ENCODE assay signal across 1 cellular context in the genomic region with DNA sequence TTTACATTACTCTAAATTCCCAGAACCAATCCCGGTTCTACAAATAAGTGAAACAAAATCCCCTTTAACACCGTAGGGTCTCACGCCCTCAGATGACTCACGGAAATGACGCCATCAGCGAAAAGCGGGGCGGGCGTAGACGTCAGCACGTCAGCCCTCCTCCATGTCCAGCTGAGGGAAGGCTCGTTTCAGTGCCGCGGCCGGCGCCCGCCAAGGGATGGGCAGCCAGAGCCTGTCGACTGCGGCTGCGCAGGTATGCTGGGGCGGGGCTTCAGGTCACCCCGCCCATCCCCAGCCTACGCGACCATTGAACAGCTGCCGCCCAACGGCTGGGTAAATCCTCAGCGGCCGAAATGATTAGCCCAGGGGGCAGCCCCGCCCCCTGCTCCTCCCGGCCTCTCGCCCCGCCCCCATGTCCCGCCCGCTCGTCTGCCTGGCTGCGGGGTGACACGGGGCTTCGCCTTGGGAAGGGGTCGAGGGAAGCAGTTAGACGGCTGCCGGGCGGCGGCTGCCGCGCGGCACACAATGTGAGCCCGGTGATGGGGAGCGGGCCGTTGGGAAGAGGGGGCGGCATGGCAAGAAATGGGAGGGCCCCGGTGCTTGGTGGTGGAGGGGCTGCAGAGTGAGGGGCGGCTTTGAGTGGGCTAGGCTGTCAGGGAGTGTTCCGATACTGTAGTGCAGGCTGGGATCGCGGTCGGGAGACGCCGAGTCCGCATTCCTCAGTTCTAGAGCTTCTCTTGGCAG.
TF ChIP-seq lines count a peak whose summit lies in the region.

A gene (plus strand): TSS at position 420 of the 744 bp plus-strand sequence. CDS start 1,510 bp downstream, outside the sequence.

TF ChIP-seq in K562, 482 proteins besides CTCF, POLR2A, EP300 and RAD21 (continued from another document and continues in another):
- no peak for TF ChIP-seq PRMT5 (CRISPR knock-in tag; IDR thresholded peaks at IDR 0.05)
- no peak for TF ChIP-seq FOXA3 (CRISPR knock-in tag; conservative IDR thresholded peaks at IDR 0.05 in 1 of 2, IDR thresholded peaks at IDR 0.05 in 1 of 2)
- TF ChIP-seq, protein P1, sequence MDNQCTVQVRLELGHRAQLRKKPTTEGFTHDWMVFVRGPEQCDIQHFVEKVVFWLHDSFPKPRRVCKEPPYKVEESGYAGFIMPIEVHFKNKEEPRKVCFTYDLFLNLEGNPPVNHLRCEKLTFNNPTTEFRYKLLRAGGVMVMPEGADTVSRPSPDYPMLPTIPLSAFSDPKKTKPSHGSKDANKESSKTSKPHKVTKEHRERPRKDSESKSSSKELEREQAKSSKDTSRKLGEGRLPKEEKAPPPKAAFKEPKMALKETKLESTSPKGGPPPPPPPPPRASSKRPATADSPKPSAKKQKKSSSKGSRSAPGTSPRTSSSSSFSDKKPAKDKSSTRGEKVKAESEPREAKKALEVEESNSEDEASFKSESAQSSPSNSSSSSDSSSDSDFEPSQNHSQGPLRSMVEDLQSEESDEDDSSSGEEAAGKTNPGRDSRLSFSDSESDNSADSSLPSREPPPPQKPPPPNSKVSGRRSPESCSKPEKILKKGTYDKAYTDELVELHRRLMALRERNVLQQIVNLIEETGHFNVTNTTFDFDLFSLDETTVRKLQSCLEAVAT (IDR thresholded peaks at IDR 0.05), result 0 out of 4 replicates have a peak, but pooled peaks of 1 of the 2 experiments have one; percentile 38
- TF ChIP-seq, protein P2, sequence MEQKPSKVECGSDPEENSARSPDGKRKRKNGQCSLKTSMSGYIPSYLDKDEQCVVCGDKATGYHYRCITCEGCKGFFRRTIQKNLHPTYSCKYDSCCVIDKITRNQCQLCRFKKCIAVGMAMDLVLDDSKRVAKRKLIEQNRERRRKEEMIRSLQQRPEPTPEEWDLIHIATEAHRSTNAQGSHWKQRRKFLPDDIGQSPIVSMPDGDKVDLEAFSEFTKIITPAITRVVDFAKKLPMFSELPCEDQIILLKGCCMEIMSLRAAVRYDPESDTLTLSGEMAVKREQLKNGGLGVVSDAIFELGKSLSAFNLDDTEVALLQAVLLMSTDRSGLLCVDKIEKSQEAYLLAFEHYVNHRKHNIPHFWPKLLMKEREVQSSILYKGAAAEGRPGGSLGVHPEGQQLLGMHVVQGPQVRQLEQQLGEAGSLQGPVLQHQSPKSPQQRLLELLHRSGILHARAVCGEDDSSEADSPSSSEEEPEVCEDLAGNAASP (IDR thresholded peaks at IDR 0.05), result no peak
- TF ChIP-seq, protein P3, sequence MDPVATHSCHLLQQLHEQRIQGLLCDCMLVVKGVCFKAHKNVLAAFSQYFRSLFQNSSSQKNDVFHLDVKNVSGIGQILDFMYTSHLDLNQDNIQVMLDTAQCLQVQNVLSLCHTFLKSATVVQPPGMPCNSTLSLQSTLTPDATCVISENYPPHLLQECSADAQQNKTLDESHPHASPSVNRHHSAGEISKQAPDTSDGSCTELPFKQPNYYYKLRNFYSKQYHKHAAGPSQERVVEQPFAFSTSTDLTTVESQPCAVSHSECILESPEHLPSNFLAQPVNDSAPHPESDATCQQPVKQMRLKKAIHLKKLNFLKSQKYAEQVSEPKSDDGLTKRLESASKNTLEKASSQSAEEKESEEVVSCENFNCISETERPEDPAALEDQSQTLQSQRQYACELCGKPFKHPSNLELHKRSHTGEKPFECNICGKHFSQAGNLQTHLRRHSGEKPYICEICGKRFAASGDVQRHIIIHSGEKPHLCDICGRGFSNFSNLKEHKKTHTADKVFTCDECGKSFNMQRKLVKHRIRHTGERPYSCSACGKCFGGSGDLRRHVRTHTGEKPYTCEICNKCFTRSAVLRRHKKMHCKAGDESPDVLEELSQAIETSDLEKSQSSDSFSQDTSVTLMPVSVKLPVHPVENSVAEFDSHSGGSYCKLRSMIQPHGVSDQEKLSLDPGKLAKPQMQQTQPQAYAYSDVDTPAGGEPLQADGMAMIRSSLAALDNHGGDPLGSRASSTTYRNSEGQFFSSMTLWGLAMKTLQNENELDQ (CRISPR knock-in tag; IDR thresholded peaks at IDR 0.05; ENCODE audit: borderline replicate concordance), result no peak
- TF ChIP-seq, protein P4, sequence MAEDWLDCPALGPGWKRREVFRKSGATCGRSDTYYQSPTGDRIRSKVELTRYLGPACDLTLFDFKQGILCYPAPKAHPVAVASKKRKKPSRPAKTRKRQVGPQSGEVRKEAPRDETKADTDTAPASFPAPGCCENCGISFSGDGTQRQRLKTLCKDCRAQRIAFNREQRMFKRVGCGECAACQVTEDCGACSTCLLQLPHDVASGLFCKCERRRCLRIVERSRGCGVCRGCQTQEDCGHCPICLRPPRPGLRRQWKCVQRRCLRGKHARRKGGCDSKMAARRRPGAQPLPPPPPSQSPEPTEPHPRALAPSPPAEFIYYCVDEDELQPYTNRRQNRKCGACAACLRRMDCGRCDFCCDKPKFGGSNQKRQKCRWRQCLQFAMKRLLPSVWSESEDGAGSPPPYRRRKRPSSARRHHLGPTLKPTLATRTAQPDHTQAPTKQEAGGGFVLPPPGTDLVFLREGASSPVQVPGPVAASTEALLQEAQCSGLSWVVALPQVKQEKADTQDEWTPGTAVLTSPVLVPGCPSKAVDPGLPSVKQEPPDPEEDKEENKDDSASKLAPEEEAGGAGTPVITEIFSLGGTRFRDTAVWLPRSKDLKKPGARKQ (CRISPR knock-in tag; IDR thresholded peaks at IDR 0.05), result no peak
- TF ChIP-seq DIDO1 (tag; IDR thresholded peaks at IDR 0.05; ENCODE audit: low read depth), result no peak
- TF ChIP-seq, protein P5, sequence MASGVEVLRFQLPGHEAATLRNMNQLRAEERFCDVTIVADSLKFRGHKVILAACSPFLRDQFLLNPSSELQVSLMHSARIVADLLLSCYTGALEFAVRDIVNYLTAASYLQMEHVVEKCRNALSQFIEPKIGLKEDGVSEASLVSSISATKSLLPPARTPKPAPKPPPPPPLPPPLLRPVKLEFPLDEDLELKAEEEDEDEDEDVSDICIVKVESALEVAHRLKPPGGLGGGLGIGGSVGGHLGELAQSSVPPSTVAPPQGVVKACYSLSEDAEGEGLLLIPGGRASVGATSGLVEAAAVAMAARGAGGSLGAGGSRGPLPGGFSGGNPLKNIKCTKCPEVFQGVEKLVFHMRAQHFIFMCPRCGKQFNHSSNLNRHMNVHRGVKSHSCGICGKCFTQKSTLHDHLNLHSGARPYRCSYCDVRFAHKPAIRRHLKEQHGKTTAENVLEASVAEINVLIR (CRISPR knock-in tag; IDR thresholded peaks at IDR 0.05), result peak; percentile 86
- no peak for TF ChIP-seq ILF3 (IDR thresholded peaks at IDR 0.05; ENCODE audit: borderline replicate concordance)
- TF ChIP-seq BCL6 (CRISPR knock-in tag; IDR thresholded peaks at IDR 0.05), result no peak
- TF ChIP-seq GABPA (tag; conservative IDR thresholded peaks at IDR 0.05; ENCODE audit: low read depth), result peak; percentile 86
- TF ChIP-seq RBM22 (IDR thresholded peaks at IDR 0.05; ENCODE audit: low read depth, low read length, poor library complexity, severe bottlenecking), result no peak
- TF ChIP-seq FOXJ2 (tag; IDR thresholded peaks at IDR 0.05), result no peak
- no peak for TF ChIP-seq ZNF311 (CRISPR knock-in tag; IDR thresholded peaks at IDR 0.05)
- no peak for TF ChIP-seq ZNF133 (CRISPR knock-in tag; IDR thresholded peaks at IDR 0.05)
- no peak for TF ChIP-seq GTF2E2 (tag; IDR thresholded peaks at IDR 0.05)
- TF ChIP-seq ZFPM2 (CRISPR knock-in tag; IDR thresholded peaks at IDR 0.05), result no peak
- no peak for TF ChIP-seq ZNF165 (CRISPR knock-in tag; IDR thresholded peaks at IDR 0.05; ENCODE audit: borderline replicate concordance)
- no peak for TF ChIP-seq BRD4 (IDR thresholded peaks at IDR 0.05)
- TF ChIP-seq SREBF2 (CRISPR knock-in tag; IDR thresholded peaks at IDR 0.05), result no peak
- TF ChIP-seq CC2D1A (IDR thresholded peaks at IDR 0.05), result no peak
- peak; percentile 82 for TF ChIP-seq RBFOX2 (IDR thresholded peaks at IDR 0.05; ENCODE audit: low read depth, low read length)
- TF ChIP-seq SMARCC2 (IDR thresholded peaks at IDR 0.05; ENCODE audit: low read depth), result no peak
- TF ChIP-seq ZNF146 (CRISPR knock-in tag; IDR thresholded peaks at IDR 0.05; ENCODE audit: unreplicated experiment), result no peak
- no peak for TF ChIP-seq NFYB (IDR thresholded peaks at IDR 0.05; ENCODE audit: extremely low read depth, insufficient read length)
- TF ChIP-seq, protein P6, sequence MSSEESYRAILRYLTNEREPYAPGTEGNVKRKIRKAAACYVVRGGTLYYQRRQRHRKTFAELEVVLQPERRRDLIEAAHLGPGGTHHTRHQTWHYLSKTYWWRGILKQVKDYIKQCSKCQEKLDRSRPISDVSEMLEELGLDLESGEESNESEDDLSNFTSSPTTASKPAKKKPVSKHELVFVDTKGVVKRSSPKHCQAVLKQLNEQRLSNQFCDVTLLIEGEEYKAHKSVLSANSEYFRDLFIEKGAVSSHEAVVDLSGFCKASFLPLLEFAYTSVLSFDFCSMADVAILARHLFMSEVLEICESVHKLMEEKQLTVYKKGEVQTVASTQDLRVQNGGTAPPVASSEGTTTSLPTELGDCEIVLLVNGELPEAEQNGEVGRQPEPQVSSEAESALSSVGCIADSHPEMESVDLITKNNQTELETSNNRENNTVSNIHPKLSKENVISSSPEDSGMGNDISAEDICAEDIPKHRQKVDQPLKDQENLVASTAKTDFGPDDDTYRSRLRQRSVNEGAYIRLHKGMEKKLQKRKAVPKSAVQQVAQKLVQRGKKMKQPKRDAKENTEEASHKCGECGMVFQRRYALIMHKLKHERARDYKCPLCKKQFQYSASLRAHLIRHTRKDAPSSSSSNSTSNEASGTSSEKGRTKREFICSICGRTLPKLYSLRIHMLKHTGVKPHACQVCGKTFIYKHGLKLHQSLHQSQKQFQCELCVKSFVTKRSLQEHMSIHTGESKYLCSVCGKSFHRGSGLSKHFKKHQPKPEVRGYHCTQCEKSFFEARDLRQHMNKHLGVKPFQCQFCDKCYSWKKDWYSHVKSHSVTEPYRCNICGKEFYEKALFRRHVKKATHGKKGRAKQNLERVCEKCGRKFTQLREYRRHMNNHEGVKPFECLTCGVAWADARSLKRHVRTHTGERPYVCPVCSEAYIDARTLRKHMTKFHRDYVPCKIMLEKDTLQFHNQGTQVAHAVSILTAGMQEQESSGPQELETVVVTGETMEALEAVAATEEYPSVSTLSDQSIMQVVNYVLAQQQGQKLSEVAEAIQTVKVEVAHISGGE (CRISPR knock-in tag; IDR thresholded peaks at IDR 0.05), result no peak
- TF ChIP-seq KDM4B (IDR thresholded peaks at IDR 0.05; ENCODE audit: borderline replicate concordance in 2 of 2, low read depth in 1 of 2), result no peak
- TF ChIP-seq MAFF (IDR thresholded peaks at IDR 0.05; ENCODE audit: low read length), result 0 out of 2 replicates have a peak, but pooled peaks have one; percentile 14
- no peak for TF ChIP-seq EHMT2 (IDR thresholded peaks at IDR 0.05)
- TF ChIP-seq ETS2 (tag; IDR thresholded peaks at IDR 0.05; ENCODE audit: borderline replicate concordance, poor library complexity, severe bottlenecking), result no peak
- TF ChIP-seq EP400 (IDR thresholded peaks at IDR 0.05), result peak; percentile 43; the same call in 1 of the 2 replicates
- TF ChIP-seq, protein P7, sequence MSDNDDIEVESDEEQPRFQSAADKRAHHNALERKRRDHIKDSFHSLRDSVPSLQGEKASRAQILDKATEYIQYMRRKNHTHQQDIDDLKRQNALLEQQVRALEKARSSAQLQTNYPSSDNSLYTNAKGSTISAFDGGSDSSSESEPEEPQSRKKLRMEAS (CRISPR knock-in tag; IDR thresholded peaks at IDR 0.05), result no peak
- TF ChIP-seq, protein P8, sequence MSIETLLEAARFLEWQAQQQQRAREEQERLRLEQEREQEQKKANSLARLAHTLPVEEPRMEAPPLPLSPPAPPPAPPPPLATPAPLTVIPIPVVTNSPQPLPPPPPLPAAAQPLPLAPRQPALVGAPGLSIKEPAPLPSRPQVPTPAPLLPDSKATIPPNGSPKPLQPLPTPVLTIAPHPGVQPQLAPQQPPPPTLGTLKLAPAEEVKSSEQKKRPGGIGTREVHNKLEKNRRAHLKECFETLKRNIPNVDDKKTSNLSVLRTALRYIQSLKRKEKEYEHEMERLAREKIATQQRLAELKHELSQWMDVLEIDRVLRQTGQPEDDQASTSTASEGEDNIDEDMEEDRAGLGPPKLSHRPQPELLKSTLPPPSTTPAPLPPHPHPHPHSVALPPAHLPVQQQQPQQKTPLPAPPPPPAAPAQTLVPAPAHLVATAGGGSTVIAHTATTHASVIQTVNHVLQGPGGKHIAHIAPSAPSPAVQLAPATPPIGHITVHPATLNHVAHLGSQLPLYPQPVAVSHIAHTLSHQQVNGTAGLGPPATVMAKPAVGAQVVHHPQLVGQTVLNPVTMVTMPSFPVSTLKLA (conservative IDR thresholded peaks at IDR 0.05), result peak; percentile 42 to 58; a peak in 1 of 4 replicates
- TF ChIP-seq ZNF212 (CRISPR knock-in tag; IDR thresholded peaks at IDR 0.05), result no peak
- TF ChIP-seq ZNF239 (CRISPR knock-in tag; IDR thresholded peaks at IDR 0.05), result no peak
- TF ChIP-seq ZC3H8 (IDR thresholded peaks at IDR 0.05), result no peak
- no peak for TF ChIP-seq TCFL5 (CRISPR knock-in tag; conservative IDR thresholded peaks at IDR 0.05)
- no peak for TF ChIP-seq ZNF175 (CRISPR knock-in tag; IDR thresholded peaks at IDR 0.05; ENCODE audit: low read depth)
- TF ChIP-seq, protein P9, sequence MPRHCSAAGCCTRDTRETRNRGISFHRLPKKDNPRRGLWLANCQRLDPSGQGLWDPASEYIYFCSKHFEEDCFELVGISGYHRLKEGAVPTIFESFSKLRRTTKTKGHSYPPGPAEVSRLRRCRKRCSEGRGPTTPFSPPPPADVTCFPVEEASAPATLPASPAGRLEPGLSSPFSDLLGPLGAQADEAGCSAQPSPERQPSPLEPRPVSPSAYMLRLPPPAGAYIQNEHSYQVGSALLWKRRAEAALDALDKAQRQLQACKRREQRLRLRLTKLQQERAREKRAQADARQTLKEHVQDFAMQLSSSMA (CRISPR knock-in tag; IDR thresholded peaks at IDR 0.05), result no peak
- no peak for TF ChIP-seq SMAD1 (IDR thresholded peaks at IDR 0.05; ENCODE audit: low read depth, low read length, partially characterized antibody)
- no peak for TF ChIP-seq ZNF79 (CRISPR knock-in tag; IDR thresholded peaks at IDR 0.05; ENCODE audit: low read depth)
- TF ChIP-seq SRSF3 (IDR thresholded peaks at IDR 0.05; ENCODE audit: insufficient read depth, low read length), result no peak
- TF ChIP-seq HDAC1 (IDR thresholded peaks at IDR 0.05), result peak in 1 of 2 experiments; percentile 56; a peak in 1 of 4 replicates
- TF ChIP-seq, protein P10, sequence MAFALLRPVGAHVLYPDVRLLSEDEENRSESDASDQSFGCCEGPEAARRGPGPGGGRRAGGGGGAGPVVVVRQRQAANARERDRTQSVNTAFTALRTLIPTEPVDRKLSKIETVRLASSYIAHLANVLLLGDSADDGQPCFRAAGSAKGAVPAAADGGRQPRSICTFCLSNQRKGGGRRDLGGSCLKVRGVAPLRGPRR (CRISPR knock-in tag; IDR thresholded peaks at IDR 0.05), result no peak
- no peak for TF ChIP-seq RFX7 (CRISPR knock-in tag; IDR thresholded peaks at IDR 0.05)
- TF ChIP-seq HMGN3 (IDR thresholded peaks at IDR 0.05; ENCODE audit: borderline replicate concordance, extremely low read depth, insufficient read length, low read depth, low read length), result peak; percentile 62
- TF ChIP-seq PTTG1 (tag; IDR thresholded peaks at IDR 0.05; ENCODE audit: low read depth), result no peak
- peak; percentile 83 for TF ChIP-seq DACH1 (IDR thresholded peaks at IDR 0.05; ENCODE audit: partially characterized antibody)
- no peak for TF ChIP-seq TARDBP (IDR thresholded peaks at IDR 0.05)
- TF ChIP-seq POLR3A (IDR thresholded peaks at IDR 0.05; ENCODE audit: borderline replicate concordance, extremely low read depth, insufficient read depth, insufficient read length), result no peak
- TF ChIP-seq ZBTB7A (IDR thresholded peaks at IDR 0.05; ENCODE audit: borderline replicate concordance, control insufficient read depth, low read depth, low read length), result peak; percentile 77; the same call in 1 of the 2 replicates
- TF ChIP-seq POU5F1 (IDR thresholded peaks at IDR 0.05; ENCODE audit: borderline replicate concordance, low read depth, low read length, partially characterized antibody), result no peak
